ENCODE assay signal across 20 cellular contexts in genomic region chr16:52852978-52853377, GRCh38.
DNase-seq lines count a peak whose midpoint lies in the region; FAIRE-seq and TF ChIP-seq lines count a peak whose summit lies in the region.
"Had no signal": no experiment of that assay in that cellular context is flagged by ENCODE, and none has a peak within 500 bp of the region (broad histone marks: within the 10 kb centered on the region; RNA-seq: fewer than 3 reads in every experiment).

No MANE protein-coding gene starts in this region.

- TF ChIP-seq CTCF in H9 (conservative IDR thresholded peaks at IDR 0.05), result no peak
- no peak for TF ChIP-seq CTCF in H1 (IDR thresholded peaks at IDR 0.05; ENCODE audit: control extremely low read depth in 1 of 3, insufficient read depth in 1 of 3, low read depth in 1 of 3, low read length in 3 of 3)

- H3K79me2 ChIP-seq in H9 (ENCODE audit: insufficient read depth, low read length), result no peaks in the 10 kb centered on the region
- H3K79me2 ChIP-seq in H1 (ENCODE audit: control insufficient read depth in 1 of 2, insufficient read depth in 2 of 2, low read length in 2 of 2), result no peaks in the 10 kb centered on the region

- H3K23me2 ChIP-seq in H9 (ENCODE audit: insufficient read length, low read depth, low read length, poor library complexity, severe bottlenecking), result no peaks in the 10 kb centered on the region
- H3K23me2 ChIP-seq in H1 (ENCODE audit: low read depth, low read length), result no peaks in the 10 kb centered on the region

- H3K36me3 ChIP-seq in H1 (ENCODE audit: control insufficient read depth in 2 of 4, insufficient read depth in 4 of 4, low read length in 3 of 4) (no peaks in the 10 kb centered on the region), neuronal stem cell (replicated peaks in 1 of 2; ENCODE audit: control insufficient read depth in 2 of 2, insufficient read depth in 2 of 2, low read length in 2 of 2) (no peaks in the 10 kb centered on the region)
- H3K36me3 ChIP-seq: BLaER1, HAP-1 had no signal

- H2BK15ac ChIP-seq in H9 (ENCODE audit: low read depth, low read length) (no peak overlapping the region), H1 (ENCODE audit: low read length) (no peak overlapping the region), neuronal stem cell (ENCODE audit: low read length) (peak overlapping the region; percentile 31)

- no peak overlapping the region for H3K23ac ChIP-seq in H9 (ENCODE audit: insufficient read length, low read depth, low read length)
- H3K23ac ChIP-seq in H1 (ENCODE audit: insufficient read length), result no peak overlapping the region
- H3K23ac ChIP-seq in neuronal stem cell (ENCODE audit: low read depth, low read length, poor library complexity), result no peak overlapping the region

- H3K4me3 ChIP-seq in H1 (ENCODE audit: extremely low read depth in 1 of 4, insufficient read depth in 2 of 4, low read depth in 3 of 4, low read length in 4 of 4) (no peak overlapping the region), neuronal stem cell (ENCODE audit: low read length in 2 of 2) (no peak overlapping the region)
- H3K4me3 ChIP-seq: BLaER1, GM12878, GM23248, HAP-1 had no signal

- no peak overlapping the region for H2AFZ ChIP-seq in H9 (ENCODE audit: low read length)
- H2AFZ ChIP-seq in H1 (ENCODE audit: low read length), result peak overlapping the region; percentile 43; the same call in 1 of the 2 replicates
- no peak overlapping the region for H2AFZ ChIP-seq in neuronal stem cell (ENCODE audit: low read length)
- H2AFZ ChIP-seq: GM23248 had no signal

- H3K4ac ChIP-seq in H9 (ENCODE audit: low read depth, low read length), result no peak overlapping the region
- H3K4ac ChIP-seq in H1 (replicated peaks; ENCODE audit: insufficient read length, low read depth, low read length), result no peak overlapping the region
- H3K4ac ChIP-seq in neuronal stem cell (ENCODE audit: low read length), result no peak overlapping the region

- H2BK5ac ChIP-seq in H9 (ENCODE audit: insufficient read length, low read length) (no peak overlapping the region), H1 (ENCODE audit: low read depth, low read length) (no peak overlapping the region), neuronal stem cell (ENCODE audit: low read length) (no peak overlapping the region)

- POLR2A ChIA-PET in H1 (lab: Charles Lee; ENCODE audit: partially characterized antibody), result no interaction called here

- H4K8ac ChIP-seq in H9 (replicated peaks; ENCODE audit: insufficient read length, low read depth, low read length) (peak overlapping the region; percentile 50), H1 (ENCODE audit: extremely low read depth, insufficient read depth, low read length) (no peak overlapping the region; the same call in 1 of the 2 replicates), neuronal stem cell (ENCODE audit: low read depth, low read length) (no peak overlapping the region)

- no peak for TF ChIP-seq RAD21 in H1 (IDR thresholded peaks at IDR 0.05 in 1 of 2, conservative IDR thresholded peaks at IDR 0.05 in 1 of 2; ENCODE audit: low read depth in 2 of 2, low read length in 2 of 2)

- H2BK120ac ChIP-seq in H9 (ENCODE audit: low read depth, low read length, poor library complexity, severe bottlenecking) (no peak overlapping the region), H1 (replicated peaks; ENCODE audit: low read depth, low read length) (no peak overlapping the region), neuronal stem cell (ENCODE audit: low read depth, low read length) (no peak overlapping the region)

- H3K27me3 ChIP-seq in H9 (ENCODE audit: insufficient read depth, low read length) (no peaks in the 10 kb centered on the region), H1 (replicated peaks in 1 of 4; ENCODE audit: control insufficient read depth in 3 of 4, extremely low read depth in 1 of 4, insufficient read depth in 3 of 4, low read length in 3 of 4) (no peaks in the 10 kb centered on the region), neuronal stem cell (ENCODE audit: control insufficient read depth in 3 of 3, insufficient read depth in 3 of 3, low read depth in 1 of 3, low read length in 3 of 3) (no peaks in the 10 kb centered on the region)
- H3K27me3 ChIP-seq: BLaER1 had no signal

- H2BK20ac ChIP-seq in H9 (ENCODE audit: low read depth, low read length, poor library complexity, severe bottlenecking) (no peak overlapping the region), H1 (ENCODE audit: low read length) (no peak overlapping the region)

- H2BK12ac ChIP-seq in H9 (ENCODE audit: insufficient read length, low read depth, low read length) (no peak overlapping the region), H1 (ENCODE audit: low read depth, low read length) (0 out of 2 replicates have a peak overlapping the region, but pooled peaks have one; percentile 17), neuronal stem cell (ENCODE audit: low read length) (no peak overlapping the region)

- FAIRE-seq in H1 (lab: Jason Lieb, UNC), result no peak
- FAIRE-seq: GM12878, GM19239 had no signal

- H4K91ac ChIP-seq in H9 (ENCODE audit: insufficient read length, low read depth, low read length) (no peak overlapping the region), H1 (replicated peaks; ENCODE audit: insufficient read length, low read length) (no peak overlapping the region), neuronal stem cell (ENCODE audit: low read depth, low read length, poor library complexity) (no peak overlapping the region)

- H3K27ac ChIP-seq in H9 (ENCODE audit: insufficient read length, low read depth, low read length) (no peak overlapping the region), H1 (ENCODE audit: low read depth, low read length) (no peak overlapping the region), neuronal stem cell (replicated peaks; ENCODE audit: low read length) (no peak overlapping the region)
- H3K27ac ChIP-seq: BLaER1, C4-2B, GM23248 had no signal

- no peaks in the 10 kb centered on the region for H3K79me1 ChIP-seq in H9 (ENCODE audit: insufficient read depth, low read depth, low read length, poor library complexity, severe bottlenecking)
- no peaks in the 10 kb centered on the region for H3K79me1 ChIP-seq in H1 (ENCODE audit: low read depth, low read length)
- H3K79me1 ChIP-seq in neuronal stem cell (ENCODE audit: low read depth, low read length), result no peaks in the 10 kb centered on the region

- H3K4me2 ChIP-seq in H9 (ENCODE audit: insufficient read depth, insufficient read length, low read length) (no peak overlapping the region), H1 (ENCODE audit: insufficient read depth in 1 of 2, low read depth in 2 of 2, low read length in 2 of 2) (no peak overlapping the region), neuronal stem cell (ENCODE audit: insufficient read depth, low read length, poor library complexity, severe bottlenecking) (no peak overlapping the region)
- H3K4me2 ChIP-seq: BLaER1 had no signal

- CTCF ChIA-PET in H1 (lab: Charles Lee; ENCODE audit: partially characterized antibody), result interaction anchor here (1.6 kb wide), 1 partner anchor 8 kb away, joined by 8 read pairs; no protein-coding TSS in a partner anchor

- no peak overlapping the region for H3T11ph ChIP-seq in H9 (ENCODE audit: low read length)

- H2AK5ac ChIP-seq in H9 (ENCODE audit: insufficient read length, low read length), result no peak overlapping the region
- no peak overlapping the region for H2AK5ac ChIP-seq in H1 (ENCODE audit: low read depth, low read length)
- H2AK5ac ChIP-seq in neuronal stem cell (ENCODE audit: low read depth, low read length), result no peak overlapping the region

- DNase-seq in ELF-1 (ENCODE audit: low read depth, low spot score), result peak; percentile 83
- no peak for DNase-seq in H9
- no peak for DNase-seq in H1 (ENCODE audit: low read depth in 1 of 2, low spot score in 2 of 2)
- no peak for DNase-seq in neuronal stem cell (ENCODE audit: low spot score)
- no peak for DNase-seq in NCI-H2227 (lab: John Stamatoyannopoulos, UW; ENCODE audit: unreplicated experiment)
- no peak for DNase-seq in stimulated activated CD8-positive, alpha-beta memory T cell treated with anti-CD3 and anti-CD28 coated beads, Interleukin-4, amount 100 ng/mL, for 48 hours
- DNase-seq: Caco-2; CD4-positive, CD25-positive, alpha-beta regulatory T cell; CD8-positive, alpha-beta T cell; DMS153; DND-41; GDM1; GM23248; HFFc6 had no signal

- H3K4me1 ChIP-seq in H9 (ENCODE audit: insufficient read depth, low read length) (no peaks in the 10 kb centered on the region), H1 (replicated peaks in 1 of 4; ENCODE audit: control insufficient read depth in 3 of 4, insufficient read depth in 4 of 4, low read length in 3 of 4) (no peaks in the 10 kb centered on the region), neuronal stem cell (ENCODE audit: control insufficient read depth in 2 of 2, insufficient read depth in 1 of 2, low read depth in 1 of 2, low read length in 2 of 2) (no peaks in the 10 kb centered on the region)
- H3K4me1 ChIP-seq: BLaER1, Caco-2, HAP-1 had no signal

- H3K18ac ChIP-seq in H9 (ENCODE audit: insufficient read length, low read depth, low read length) (no peak overlapping the region), H1 (ENCODE audit: extremely low read depth, low read length) (no peak overlapping the region), neuronal stem cell (ENCODE audit: low read length) (peak overlapping the region; percentile 71)

- no peak overlapping the region for H3K4me3 Mint-ChIP-seq in H9
- H3K4me3 Mint-ChIP-seq: B cell; CD4-positive, CD25-positive, alpha-beta regulatory T cell; CD8-positive, alpha-beta T cell; HFFc6 had no signal

- H3K27ac Mint-ChIP-seq in H9, result no peak overlapping the region
- H3K27ac Mint-ChIP-seq: B cell; CD4-positive, CD25-positive, alpha-beta regulatory T cell; CD8-positive, alpha-beta T cell; HFFc6 had no signal

- H4K5ac ChIP-seq in H9 (ENCODE audit: insufficient read length, low read depth, low read length) (no peak overlapping the region), H1 (ENCODE audit: insufficient read length, low read depth, low read length) (no peak overlapping the region)

- no CpG with 5 or more reads among the region's 5 CpGs for WGBS in H9 (ENCODE audit: extremely low coverage, insufficient read length, low lambda C conversion rate)
- 82% methylated on average over 5 of the region's 5 CpGs; no CpG with 5 or more reads in 1 of the 2 experiments for WGBS in H1 (ENCODE audit: extremely low coverage in 1 of 2, insufficient coverage in 1 of 2, insufficient read length in 1 of 2, insufficient replicate concordance in 2 of 2, low coverage in 1 of 2, low lambda C conversion rate in 2 of 2, missing lambda C conversion rate in 1 of 2), 2 experiments
- no CpG with 5 or more reads among the region's 5 CpGs for WGBS in neuronal stem cell (ENCODE audit: extremely low coverage in 2 of 2, insufficient read length in 2 of 2, insufficient replicate concordance in 1 of 2), 2 donors

- peaks cover 10 to 16% of the 10 kb centered on the region in 2 experiments; a peak in 4 of 5 replicates for H3K9me3 Mint-ChIP-seq in H9

- H3K56ac ChIP-seq in H9 (ENCODE audit: insufficient read length, low read depth, low read length), result no peak overlapping the region
- no peak overlapping the region for H3K56ac ChIP-seq in H1 (replicated peaks; ENCODE audit: insufficient read length, low read depth, low read length)

- H3K9me3 ChIP-seq in H9 (ENCODE audit: control insufficient read depth, low read depth, low read length) (no peaks in the 10 kb centered on the region), H1 (ENCODE audit: insufficient read depth in 2 of 2, low read depth in 1 of 2, low read length in 1 of 2) (no peaks in the 10 kb centered on the region), neuronal stem cell (replicated peaks in 1 of 2; ENCODE audit: control insufficient read depth in 2 of 2, insufficient read depth in 1 of 2, low read depth in 1 of 2, low read length in 2 of 2) (peaks cover 15 to 29% of the 10 kb centered on the region in 2 donors)

- H4K20me1 ChIP-seq in H9 (ENCODE audit: control insufficient read depth, insufficient read depth, insufficient read length), result no peaks in the 10 kb centered on the region
- no peaks in the 10 kb centered on the region for H4K20me1 ChIP-seq in H1 (replicated peaks in 1 of 2; ENCODE audit: control insufficient read depth in 1 of 2, insufficient read depth in 2 of 2, low read length in 2 of 2)
- H4K20me1 ChIP-seq: BLaER1 had no signal

- TF ChIP-seq EP300 in H1 (IDR thresholded peaks at IDR 0.05; ENCODE audit: borderline replicate concordance in 1 of 2, low read depth in 2 of 2, low read length in 2 of 2), result no peak

- H3K14ac ChIP-seq in H9 (ENCODE audit: insufficient read depth, low read length) (no peak overlapping the region; the same call in 1 of the 2 replicates), H1 (ENCODE audit: insufficient read length) (no peak overlapping the region), neuronal stem cell (ENCODE audit: low read length) (peak overlapping the region; percentile 51)

- no peak for TF ChIP-seq POLR2A in H1 (IDR thresholded peaks at IDR 0.05; ENCODE audit: control extremely low read depth in 1 of 2, low read depth in 2 of 2, low read length in 2 of 2)

- H3K9ac ChIP-seq in H9 (ENCODE audit: extremely low read depth, insufficient read length, low read length) (no peak overlapping the region), H1 (replicated peaks in 1 of 4; ENCODE audit: extremely low read depth in 1 of 4, low read depth in 3 of 4, low read length in 3 of 4) (no peak overlapping the region), neuronal stem cell (ENCODE audit: low read depth, low read length, poor library complexity) (no peak overlapping the region)
- H3K9ac ChIP-seq: BLaER1, GM23248 had no signal

- H3K27me3 Mint-ChIP-seq in H9 (ENCODE audit: low read depth), result no peaks in the 10 kb centered on the region
- H3K27me3 Mint-ChIP-seq: B cell; CD4-positive, CD25-positive, alpha-beta regulatory T cell had no signal

- H3K4me1 Mint-ChIP-seq in H9, result no peaks in the 10 kb centered on the region
- H3K4me1 Mint-ChIP-seq: B cell; CD4-positive, CD25-positive, alpha-beta regulatory T cell had no signal

- peaks cover 0 to 16% (median 0%) of the 10 kb centered on the region in 3 experiments; a peak in 3 of 7 replicates for H3K36me3 Mint-ChIP-seq in H9 (ENCODE audit: insufficient read depth in 1 of 3, low read depth in 3 of 3)
- H3K36me3 Mint-ChIP-seq: CD4-positive, CD25-positive, alpha-beta regulatory T cell; CD8-positive, alpha-beta T cell had no signal
